ENCODE assay signal across 8 cellular contexts in genomic region chr6:31582230-31582601, GRCh38. TPM values are rescaled to one million over a fixed set of nuclear protein-coding genes. Genes with fewer than 3 reads are reported as not detected.
DNase-seq lines count a peak whose midpoint lies in the region; ATAC-seq and TF ChIP-seq lines count a peak whose summit lies in the region.

Gene LTB (minus strand): TSS chr6:31582424. CDS start chr6:31582417, 7 bp downstream.

- H3K27ac ChIP-seq in RWPE1 (peak within 1 kb of the TSS; percentile 43), body of pancreas (peak within 1 kb of the TSS in 3 of 4 donors; percentile 56 to 73 (median 62)), lung (ENCODE audit: low read depth in 1 of 2, low read length in 1 of 2) (peak within 1 kb of the TSS; percentile 27 to 65), tibial nerve (peak within 1 kb of the TSS; percentile 9 to 87 (median 67))

- CTCF ChIA-PET in BJ (lab: Yijun Ruan, JAX) (interaction anchor here (0.8 to 15.5 kb wide), 11 partner anchors 7 to 87 kb away, joined by 3 to 182 read pairs (median 8); partner anchors contain the start of genes ATP6V1G2, LTA, NCR3 and NFKBIL1), RWPE1 (lab: Yijun Ruan, JAX) (interaction anchor here (0.8 to 2.9 kb wide), 3 partner anchors 16 to 36 kb away, joined by 4 to 13 read pairs (median 8); partner anchors contain the start of gene ATP6V1G2)

- H3K9me3 ChIP-seq in body of pancreas (no peaks in the 10 kb centered on the region), lung (ENCODE audit: control insufficient read depth in 2 of 2, insufficient read depth in 1 of 2, low read length in 1 of 2) (no peaks in the 10 kb centered on the region), tibial nerve (no peaks in the 10 kb centered on the region)

- H3K36me3 ChIP-seq in BJ (ENCODE audit: control insufficient read depth, insufficient read depth, low read length) (no peaks in the 10 kb centered on the region), body of pancreas (replicated peaks in 1 of 2; ENCODE audit: insufficient read depth in 1 of 2, low read depth in 2 of 2) (no peaks in the 10 kb centered on the region), lung (ENCODE audit: control insufficient read depth in 2 of 2, insufficient read depth in 2 of 2, low read length in 2 of 2) (no peaks in the 10 kb centered on the region), tibial nerve (no peaks in the 10 kb centered on the region)

- POLR2A ChIA-PET in BJ (lab: Charles Lee) = no interaction called here
- POLR2A ChIA-PET in RWPE1 (lab: Yijun Ruan, JAX; ENCODE audit: low non-redundant PET) = no interaction called here

- no peak for TF ChIP-seq EP300 in tibial nerve (IDR thresholded peaks at IDR 0.05)

- H3K4me1 ChIP-seq in body of pancreas (peaks cover 40% of the 10 kb centered on the region), lung (ENCODE audit: control insufficient read depth in 2 of 2, insufficient read depth in 2 of 2, low read length in 2 of 2) (peaks cover 5 to 6% of the 10 kb centered on the region in 2 donors), tibial nerve (peaks cover 0 to 19% (median 8%) of the 10 kb centered on the region in 4 donors)

- TF ChIP-seq CTCF in BJ (IDR thresholded peaks at IDR 0.05; ENCODE audit: insufficient read depth, low read depth, low read length) (no peak), RWPE1 (conservative IDR thresholded peaks at IDR 0.05; ENCODE audit: low read depth) (no peak), body of pancreas (IDR thresholded peaks at IDR 0.05) (no peak), lung (IDR thresholded peaks at IDR 0.05; ENCODE audit: control extremely low read depth, extremely low read depth) (no peak), tibial nerve (IDR thresholded peaks at IDR 0.05) (no peak)

- H3K27me3 ChIP-seq in BJ (ENCODE audit: control insufficient read depth, insufficient read depth, low read length) = no peaks in the 10 kb centered on the region
- no peaks in the 10 kb centered on the region for H3K27me3 ChIP-seq in body of pancreas
- H3K27me3 ChIP-seq in lung (ENCODE audit: control insufficient read depth, insufficient read depth) = no peaks in the 10 kb centered on the region
- H3K27me3 ChIP-seq in tibial nerve = peaks cover 0 to 3% of the 10 kb centered on the region in 2 donors

- TF ChIP-seq POLR2A in body of pancreas (IDR thresholded peaks at IDR 0.05) (no peak), tibial nerve (IDR thresholded peaks at IDR 0.05) (no peak)

- DNase-seq in BJ (ENCODE audit: low read depth) (no peak), RWPE1 (ENCODE audit: low spot score) (no peak), body of pancreas (no peak), lung (ENCODE audit: low spot score) (no peak), tibial nerve (ENCODE audit: low spot score in 2 of 2) (no peak), NCI-H446 (lab: John Stamatoyannopoulos, UW) (no peak), NCI-H226 (no peak)

- 64 to 88% methylated on average over 1 to 3 of the region's 3 CpGs for whole genome bisulfite sequencing in body of pancreas, 2 donors
- WGBS in lung, 2 donors = 44 to 51% methylated on average over 3 of the region's 3 CpGs
- 61 to 79% methylated on average over 3 of the region's 3 CpGs for WGBS in tibial nerve, 2 donors

- intact Hi-C loops in body of pancreas (cut with DNase I) = no loop called here

- H3K4me3 ChIP-seq in BJ (ENCODE audit: low read depth, low read length) = peak within 1 kb of the TSS; percentile 75
- H3K4me3 ChIP-seq in body of pancreas = peak within 1 kb of the TSS; percentile 48 to 57
- H3K4me3 ChIP-seq in lung = peak within 1 kb of the TSS; percentile 54
- H3K4me3 ChIP-seq in tibial nerve = peak within 1 kb of the TSS; percentile 41 to 80 (median 67)

- ATAC-seq in body of pancreas = no peak
- ATAC-seq in lung (ENCODE audit: insufficient read depth, low FRiP score) = no peak
- ATAC-seq in HG02678 (IDR thresholded peaks at IDR 0.05; ENCODE audit: unreplicated experiment) = no peak

RNA-seq across cellular contexts. Expression of gene LTB, which starts in this region (rescaled TPM):
- polyA plus RNA-seq in BJ (2011; rRNA removed) (not detected in 2 replicates), lung (10 to 100 TPM in 1 of 2 donors, 1 to 10 TPM in 1; 9.8 to 31.9 TPM)
- not detected in 2 replicates for polyA minus RNA-seq in BJ (2011; rRNA and poly(A)+ RNA removed)
- total RNA-seq in body of pancreas (under 1 TPM in 1 of 2 donors, not detected in 1; 0.78 TPM), lung (10 to 100 TPM in 1 of 2 donors, 1 to 10 TPM in 1; 9.9 to 14.6 TPM), tibial nerve (not detected)

Comparison
In these comparisons a context has a peak if more than half of its experiments do, and no peak if none do; other contexts are left out.
1. RNA of gene LTB (total RNA-seq): 9.9 to 14.6 TPM in lung; 0.78 TPM in body of pancreas and not detected in tibial nerve; every median in the first group is over 4 times any median in the second.
2. RNA of gene LTB (polyA plus RNA-seq): 9.8 to 31.9 TPM in lung; not detected in BJ; every median in the first group is over 10 times any median in the second.
3. Peak in every context shown above with its lines, with median percentiles within 50 percentile points of each other: H3K4me3 ChIP-seq and H3K27ac ChIP-seq.